8 cellular contexts compared by ENCODE assay signal in genomic region chr16:81730090-81731051, GRCh38. TPM values are rescaled to one million over a fixed set of nuclear protein-coding genes. Genes with fewer than 3 reads are reported as not detected.
DNase-seq lines count a peak whose midpoint lies in the region; ATAC-seq, FAIRE-seq and TF ChIP-seq lines count a peak whose summit lies in the region.

No MANE protein-coding gene starts in this region.

- TF ChIP-seq POLR2A in endothelial cell of umbilical vein (IDR thresholded peaks at IDR 0.05; ENCODE audit: low read depth, low read length): no peak

- H3K79me2 ChIP-seq in endothelial cell of umbilical vein (ENCODE audit: control insufficient read depth, insufficient read depth, low read length): no peaks in the 10 kb centered on the region

- no peaks in the 10 kb centered on the region for H3K27me3 ChIP-seq in endothelial cell of umbilical vein (ENCODE audit: control insufficient read depth in 2 of 2, insufficient read depth in 2 of 2, low read length in 2 of 2)

- FAIRE-seq in endothelial cell of umbilical vein (lab: Jason Lieb, UNC): peak; percentile 88

- no peaks in the 10 kb centered on the region for H3K36me3 Mint-ChIP-seq in mesothelial cell of epicardium

- H3K4me1 ChIP-seq in endothelial cell of umbilical vein (ENCODE audit: control insufficient read depth, extremely low read depth, insufficient read depth, low read length): peaks cover 11% of the 10 kb centered on the region

- H3K9ac ChIP-seq in endothelial cell of umbilical vein (replicated peaks; ENCODE audit: extremely low read depth, insufficient read depth, low read length): peak overlapping the region; percentile 84

- H3K27me3 Mint-ChIP-seq in mesothelial cell of epicardium (ENCODE audit: low read depth): no peaks in the 10 kb centered on the region

- DNase-seq in ACHN (peak; percentile 98), NCI-H510A treated with DMSO at 0.1 percent for 48 hours (lab: John Stamatoyannopoulos, UW) (peak; percentile 97), endothelial cell of umbilical vein (ENCODE audit: low read depth, low spot score) (peak; percentile 85), mesothelial cell of epicardium (ENCODE audit: low spot score in 2 of 2, unreplicated experiment in 2 of 2) (peak; percentile 78 to 86)
- peak; percentile 61 for DNase-seq in activated CD8-positive, alpha-beta memory T cell treated with anti-CD3 and anti-CD28 coated beads, Interleukin-2, amount 50 U/mL, for 4 hours
- DNase-seq in stimulated activated CD8-positive, alpha-beta memory T cell treated with anti-CD3 and anti-CD28 coated beads, Interleukin-15, amount 100 ng/mL, for 4 hours (ENCODE audit: low read depth in 2 of 2): peak; percentile 18 to 25

- no peaks in the 10 kb centered on the region for H3K9me3 ChIP-seq in endothelial cell of umbilical vein (replicated peaks; ENCODE audit: control insufficient read depth, insufficient read depth, low read length)

- H3K9me3 Mint-ChIP-seq in mesothelial cell of epicardium: no peaks in the 10 kb centered on the region

- H2AFZ ChIP-seq in endothelial cell of umbilical vein (ENCODE audit: low read depth, low read length): peak overlapping the region; percentile 100

- dilution Hi-C loops in endothelial cell of umbilical vein (cut with MboI; ENCODE audit: extremely low pct_ligation_motif_present, low sequenced_read_pairs): loop anchor here (25.0 kb wide), 1 partner anchor 343 kb away; no protein-coding TSS in a partner anchor

- H3K27ac Mint-ChIP-seq in mesothelial cell of epicardium: peak overlapping the region; percentile 91

- H3K27ac ChIP-seq in endothelial cell of umbilical vein (ENCODE audit: insufficient read depth, low read depth, low read length): peak overlapping the region; percentile 81

- TF ChIP-seq CTCF in endothelial cell of umbilical vein (IDR thresholded peaks at IDR 0.05; ENCODE audit: extremely low read depth in 1 of 2, insufficient read depth in 1 of 2, low read depth in 1 of 2, low read length in 2 of 2) (peak; percentile 49 to 70), mesothelial cell of epicardium (IDR thresholded peaks at IDR 0.05; ENCODE audit: unreplicated experiment) (peak; percentile 76)

- intact Hi-C loops in endothelial cell of umbilical vein (cut with micrococcal nuclease): loop anchor here (10.0 kb wide), 1 partner anchor 806 kb away; no protein-coding TSS in a partner anchor

- H3K4me1 Mint-ChIP-seq in mesothelial cell of epicardium: peaks cover 20% of the 10 kb centered on the region

- H3K36me3 ChIP-seq in endothelial cell of umbilical vein (ENCODE audit: control insufficient read depth in 2 of 2, extremely low read depth in 1 of 2, insufficient read depth in 2 of 2, low read length in 2 of 2): no peaks in the 10 kb centered on the region

- peak overlapping the region; percentile 90 for H3K4me2 ChIP-seq in endothelial cell of umbilical vein (ENCODE audit: insufficient read depth, low read length)

- no peaks in the 10 kb centered on the region for H3K9me1 ChIP-seq in endothelial cell of umbilical vein (replicated peaks; ENCODE audit: control insufficient read depth, extremely low read depth, insufficient read depth, low read length)

- ATAC-seq in GM18909 (IDR thresholded peaks at IDR 0.05; ENCODE audit: poor library complexity, unreplicated experiment): peak; percentile 84
- peak; percentile 72 for ATAC-seq in HG03196 (IDR thresholded peaks at IDR 0.05; ENCODE audit: unreplicated experiment)

- H3K4me3 Mint-ChIP-seq in mesothelial cell of epicardium: peak overlapping the region; percentile 74

- H3K4me3 ChIP-seq in endothelial cell of umbilical vein (replicated peaks in 1 of 3; ENCODE audit: insufficient read depth in 1 of 3, low read depth in 1 of 3, low read length in 3 of 3): peak overlapping the region; percentile 13 to 55 (median 41)

- no TSS peak for BruUV-seq in endothelial cell of umbilical vein (replicated peaks; lab: Mats Ljungman, UMichigan)

- H4K20me1 ChIP-seq in endothelial cell of umbilical vein (replicated peaks; ENCODE audit: control insufficient read depth, extremely low read depth, insufficient read depth, low read length): no peaks in the 10 kb centered on the region

- CTCF ChIA-PET in endothelial cell of umbilical vein (lab: Charles Lee): interaction anchor here (0.7 to 1.8 kb wide), 13 partner anchors 15 to 726 kb away, joined by 3 to 6 read pairs (median 4); partner anchors contain the start of gene ATMIN

- in situ Hi-C loops in ACHN (cut with HindIII; ENCODE audit: low pct_ligation_motif_present, low pct_unique_long_range_greater_than_20kb, low sequenced_read_pairs): no loop called here

- POLR2A ChIA-PET in endothelial cell of umbilical vein (lab: Charles Lee): no interaction called here

TF ChIP-seq in endothelial cell of umbilical vein, 7 proteins besides CTCF, POLR2A, EP300 and RAD21:
- TF ChIP-seq JUN (IDR thresholded peaks at IDR 0.05; ENCODE audit: borderline replicate concordance, insufficient read depth, insufficient read length, low read depth) (no peak), POLR2AphosphoS5 (IDR thresholded peaks at IDR 0.05; ENCODE audit: insufficient read depth, low read depth, low read length) (peak; percentile 46)

RNA-seq across cellular contexts. Expression of gene PLCG2, which starts 48.7 kb away (rescaled TPM):
- total RNA-seq in endothelial cell of umbilical vein (9.6 and 13.6 TPM in 2 replicates), mesothelial cell of epicardium (3.1 to 5.7 TPM (median 4.2 TPM) in 3 replicates)
- polyA plus RNA-seq in endothelial cell of umbilical vein: 9.1 and 10.8 TPM in 2 replicates
- polyA plus RNA-seq in endothelial cell of umbilical vein (2011; cell fraction: cytosol; rRNA removed): 5.2 and 7.0 TPM in 2 replicates
- polyA plus RNA-seq in endothelial cell of umbilical vein (2011; cell fraction: nucleus; rRNA removed): 31.5 and 32.8 TPM in 2 replicates
- 5.4 and 5.8 TPM in 2 replicates for polyA plus RNA-seq in endothelial cell of umbilical vein (2012)
- 18.2 and 31.4 TPM in 2 replicates for polyA minus RNA-seq in endothelial cell of umbilical vein
- polyA minus RNA-seq in endothelial cell of umbilical vein (2011; cell fraction: cytosol; rRNA and poly(A)+ RNA removed): 2.6 TPM
- polyA minus RNA-seq in endothelial cell of umbilical vein (2011; cell fraction: nucleus; rRNA and poly(A)+ RNA removed): 27.5 and 31.1 TPM in 2 replicates

Comparison
In these comparisons a context has a peak if more than half of its experiments do, and no peak if none do; other contexts are left out.
1. Peak in every context shown above with its lines: DNase-seq, ATAC-seq, H3K4me3 ChIP-seq and H3K27ac ChIP-seq.
2. DNase-seq: peak in every context shown above with its lines; median percentile 98 in ACHN; 97 in NCI-H510A treated with DMSO at 0.1 percent for 48 hours; 85 in endothelial cell of umbilical vein; 82 in mesothelial cell of epicardium; 61 in activated CD8-positive, alpha-beta memory T cell treated with anti-CD3 and anti-CD28 coated beads, Interleukin-2, amount 50 U/mL, for 4 hours; 22 in stimulated activated CD8-positive, alpha-beta memory T cell treated with anti-CD3 and anti-CD28 coated beads, Interleukin-15, amount 100 ng/mL, for 4 hours.